9 cellular contexts compared by ENCODE assay signal in genomic region chr17:43714338-43715149, GRCh38. TPM values are rescaled to one million over a fixed set of nuclear protein-coding genes. Genes with fewer than 3 reads are reported as not detected.
A peak's percentile ranks its signal among the peaks of the same experiment; 100 is the strongest.
DNase-seq lines count a peak whose midpoint lies in the region; ATAC-seq and TF ChIP-seq lines count a peak whose summit lies in the region.
"Had no signal": no experiment of that assay in that cellular context is flagged by ENCODE, and none has a peak within 500 bp of the region (broad histone marks: within the 10 kb centered on the region; RNA-seq: fewer than 3 reads in every experiment).

No MANE protein-coding gene starts in this region.

- H3K27me3 ChIP-seq in fibroblast of lung (ENCODE audit: control insufficient read depth, insufficient read depth, low read length) = no peaks in the 10 kb centered on the region

- H3K27ac ChIP-seq in fibroblast of lung (ENCODE audit: insufficient read depth, low read length) = no peak overlapping the region

- H3K4me3 ChIP-seq in fibroblast of lung (replicated peaks in 1 of 4; ENCODE audit: control extremely low read depth in 1 of 4, insufficient read depth in 1 of 4, low read depth in 3 of 4, low read length in 4 of 4) = no peak overlapping the region

- no peak overlapping the region for H3K9ac ChIP-seq in fibroblast of lung (ENCODE audit: insufficient read depth, low read length)

- TF ChIP-seq CTCF in fibroblast of lung (conservative IDR thresholded peaks at IDR 0.05 in 1 of 2, IDR thresholded peaks at IDR 0.05 in 1 of 2; ENCODE audit: low read depth in 1 of 2, low read length in 2 of 2) = no peak

- ATAC-seq in activated T-cell treated with anti-CD3 and anti-CD28 coated beads, Interleukin-2, amount 50 U/mL, for 4 hours = no peak
- no peak for ATAC-seq in stimulated activated naive CD8-positive, alpha-beta T cell treated with anti-CD3 and anti-CD28 coated beads, Interleukin-15, amount 100 ng/mL, for 72 hours
- ATAC-seq in activated CD4-positive, CD25-positive, alpha-beta regulatory T cell treated with anti-CD3 and anti-CD28 coated beads, Interleukin-2, amount 50 U/mL, for 24 hours = no peak

- H3K9me3 ChIP-seq in fibroblast of lung (ENCODE audit: control insufficient read depth, insufficient read depth, low read depth, low read length) = no peaks in the 10 kb centered on the region

- no peak for DNase-seq in activated T-cell treated with anti-CD3 and anti-CD28 coated beads, Interleukin-2, amount 50 U/mL, for 4 hours
- DNase-seq in activated T-cell treated with anti-CD3 and anti-CD28 coated beads, Interleukin-2, amount 50 U/mL, for 1 hour = no peak
- peak; percentile 73 for DNase-seq in SW480 (ENCODE audit: low spot score)
- DNase-seq in fibroblast of lung (ENCODE audit: low read depth in 2 of 2) = peak in 1 of 2 donors; percentile 77
- DNase-seq in stimulated activated naive CD8-positive, alpha-beta T cell treated with anti-CD3 and anti-CD28 coated beads, Interleukin-15, amount 100 ng/mL, for 72 hours = no peak
- DNase-seq in NCI-H1436 (lab: John Stamatoyannopoulos, UW) = no peak
- DNase-seq in stimulated activated CD4-positive, alpha-beta T cell treated with anti-CD3 and anti-CD28 coated beads, Interleukin-15, amount 100 ng/mL, for 24 hours = no peak
- DNase-seq: NCI-H2029 had no signal

- H3K9me3 Mint-ChIP-seq in activated T-cell treated with anti-CD3 and anti-CD28 coated beads, Interleukin-2, amount 50 U/mL, for 4 hours = no peaks in the 10 kb centered on the region
- H3K9me3 Mint-ChIP-seq in stimulated activated naive CD8-positive, alpha-beta T cell treated with anti-CD3 and anti-CD28 coated beads, Interleukin-15, amount 100 ng/mL, for 72 hours = no peaks in the 10 kb centered on the region

- no peaks in the 10 kb centered on the region for H3K79me2 ChIP-seq in fibroblast of lung (ENCODE audit: control insufficient read depth, insufficient read depth, low read length)

- peak overlapping the region in 1 of 2 donors; percentile 29 for H3K27ac Mint-ChIP-seq in stimulated activated naive CD8-positive, alpha-beta T cell treated with anti-CD3 and anti-CD28 coated beads, Interleukin-15, amount 100 ng/mL, for 72 hours

- peak overlapping the region; percentile 60 for H3K4me3 Mint-ChIP-seq in activated T-cell treated with anti-CD3 and anti-CD28 coated beads, Interleukin-2, amount 50 U/mL, for 4 hours
- peak overlapping the region; percentile 73 to 79 for H3K4me3 Mint-ChIP-seq in stimulated activated naive CD8-positive, alpha-beta T cell treated with anti-CD3 and anti-CD28 coated beads, Interleukin-15, amount 100 ng/mL, for 72 hours

- H3K4me2 ChIP-seq in fibroblast of lung (ENCODE audit: extremely low read depth, insufficient read depth, low read length) = no peak overlapping the region

- peaks cover 58% of the 10 kb centered on the region for H3K27me3 Mint-ChIP-seq in activated T-cell treated with anti-CD3 and anti-CD28 coated beads, Interleukin-2, amount 50 U/mL, for 4 hours (ENCODE audit: low read depth)
- H3K27me3 Mint-ChIP-seq in stimulated activated naive CD8-positive, alpha-beta T cell treated with anti-CD3 and anti-CD28 coated beads, Interleukin-15, amount 100 ng/mL, for 72 hours = peaks cover 76% of the 10 kb centered on the region

- H3K4me1 Mint-ChIP-seq in activated T-cell treated with anti-CD3 and anti-CD28 coated beads, Interleukin-2, amount 50 U/mL, for 4 hours (ENCODE audit: low read depth) = peaks cover 18% of the 10 kb centered on the region
- peaks cover 21% of the 10 kb centered on the region for H3K4me1 Mint-ChIP-seq in stimulated activated naive CD8-positive, alpha-beta T cell treated with anti-CD3 and anti-CD28 coated beads, Interleukin-15, amount 100 ng/mL, for 72 hours

- H3K36me3 ChIP-seq in fibroblast of lung (ENCODE audit: control insufficient read depth, insufficient read depth, low read length) = no peaks in the 10 kb centered on the region

- H3K4me1 ChIP-seq in fibroblast of lung (ENCODE audit: control insufficient read depth, extremely low read depth, insufficient read depth, low read length) = no peaks in the 10 kb centered on the region

- H3K36me3 Mint-ChIP-seq in activated T-cell treated with anti-CD3 and anti-CD28 coated beads, Interleukin-2, amount 50 U/mL, for 4 hours (ENCODE audit: insufficient read depth) = no peaks in the 10 kb centered on the region

- H4K20me1 ChIP-seq in fibroblast of lung (ENCODE audit: control insufficient read depth, extremely low read depth, insufficient read depth, low read length) = no peaks in the 10 kb centered on the region

- H2AFZ ChIP-seq in fibroblast of lung (ENCODE audit: low read length) = peak overlapping the region; percentile 29

RNA-seq across cellular contexts. Expression of gene SOST, which starts 44.0 kb away (rescaled TPM):
- not detected for total RNA-seq in activated T-cell treated with anti-CD3 and anti-CD28 coated beads, Interleukin-2, amount 50 U/mL, for 4 hours
- total RNA-seq in fibroblast of lung = not detected in 2 replicates
- not detected in 2 replicates for polyA plus RNA-seq in fibroblast of lung
- not detected in 2 replicates for polyA plus RNA-seq in fibroblast of lung (2012)
- not detected in 2 replicates for polyA minus RNA-seq in fibroblast of lung (ENCODE audit: low replicate concordance)

RNA-seq across cellular contexts. Expression of gene MEOX1, which starts 52.8 kb away (rescaled TPM):
- under 1 TPM; 0.21 to 0.35 (median 0.24) TPM for total RNA-seq in activated T-cell treated with anti-CD3 and anti-CD28 coated beads, Interleukin-2, amount 50 U/mL, for 4 hours
- not detected in 2 replicates for total RNA-seq in fibroblast of lung
- polyA plus RNA-seq in fibroblast of lung = not detected in 2 replicates
- not detected in 2 replicates for polyA plus RNA-seq in fibroblast of lung (2012)
- polyA minus RNA-seq in fibroblast of lung (ENCODE audit: low replicate concordance) = not detected in 2 replicates
